In genomic region chr2:229431331-229431954, GRCh38 we compare ENCODE assay signal across 8 cellular contexts.
DNase-seq lines count a peak whose midpoint lies in the region; TF ChIP-seq lines count a peak whose summit lies in the region.

No MANE protein-coding gene starts in this region.

- no peak overlapping the region for H3K27ac ChIP-seq in VCaP

- peak; percentile 45; the same call in 1 of the 2 replicates for TF ChIP-seq CTCF in LNCAP (IDR thresholded peaks at IDR 0.05)
- peak; percentile 74 for TF ChIP-seq CTCF in VCaP (conservative IDR thresholded peaks at IDR 0.05)
- no peak for TF ChIP-seq CTCF in GM13976 (IDR thresholded peaks at IDR 0.05; ENCODE audit: borderline replicate concordance, control extremely low read depth, extremely low read depth, insufficient read depth, missing control alignments)

- in situ Hi-C loops in GM13976 (cut with MboI; ENCODE audit: low sequenced_read_pairs, unreplicated experiment) = no loop called here

- DNase-seq in DMS53 treated with DMSO at 0.1 percent for 48 hours (lab: John Stamatoyannopoulos, UW; ENCODE audit: unreplicated experiment) = peak; percentile 22
- peak; percentile 67 for DNase-seq in iris pigment epithelial cell (ENCODE audit: low read depth)
- DNase-seq in GM13976 (ENCODE audit: low spot score) = no peak
- no peak for DNase-seq in effector CD4-positive, alpha-beta T cell
- DNase-seq in stimulated activated CD4-positive, alpha-beta T cell treated with anti-CD3 and anti-CD28 coated beads, Interleukin-1b, Interleukin-23, amount 100 ng/mL, for 48 hours = no peak
- no peak for DNase-seq in activated T-cell treated with anti-CD3 and anti-CD28 coated beads, Interleukin-2, amount 50 U/mL, for 48 hours

Comparison
In these comparisons a context has a peak if more than half of its experiments do, and no peak if none do; other contexts are left out.
1. DNase-seq: peak in DMS53 treated with DMSO at 0.1 percent for 48 hours (single experiment) and iris pigment epithelial cell (single experiment); none in GM13976 (single experiment), effector CD4-positive, alpha-beta T cell (single experiment), stimulated activated CD4-positive, alpha-beta T cell treated with anti-CD3 and anti-CD28 coated beads, Interleukin-1b, Interleukin-23, amount 100 ng/mL, for 48 hours (single experiment) and activated T-cell treated with anti-CD3 and anti-CD28 coated beads, Interleukin-2, amount 50 U/mL, for 48 hours (0 of 2).